10 cellular contexts compared by ENCODE assay signal in the genomic region with DNA sequence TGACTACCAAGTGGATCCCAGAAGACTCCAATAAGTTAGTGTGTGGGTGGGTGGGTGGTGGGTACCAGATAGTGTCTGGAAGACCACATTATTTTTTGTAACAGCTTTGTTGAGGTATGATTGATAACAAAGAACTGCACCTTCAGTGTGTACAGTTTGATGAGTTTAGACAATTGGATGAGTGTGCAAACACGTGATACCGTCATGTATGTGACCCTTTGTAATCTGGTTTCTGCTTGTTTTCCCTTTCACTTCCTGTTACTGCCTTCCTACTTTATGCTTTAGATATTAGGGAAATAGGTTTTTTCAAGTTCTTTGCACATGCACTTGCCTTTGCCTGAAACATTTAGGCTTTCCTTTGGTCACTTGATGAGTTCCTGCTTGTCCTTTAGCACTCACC. TPM values are rescaled to one million over a fixed set of nuclear protein-coding genes. Genes with fewer than 3 reads are reported as not detected.
DNase-seq lines count a peak whose midpoint lies in the region; ATAC-seq lines count a peak whose summit lies in the region.
"Had no signal": no experiment of that assay in that cellular context is flagged by ENCODE, and none has a peak within 500 bp of the region (broad histone marks: within the 10 kb centered on the region; RNA-seq: fewer than 3 reads in every experiment).

No MANE protein-coding gene starts in this region.

- no peak overlapping the region for H2AFZ ChIP-seq in GM23248

- H3K9me3 ChIP-seq in GM23248 (ENCODE audit: low read depth) (no peaks in the 10 kb centered on the region), T-helper 17 cell (ENCODE audit: control insufficient read depth, low read length, poor library complexity, severe bottlenecking) (no peaks in the 10 kb centered on the region)
- H3K9me3 ChIP-seq: gastroesophageal sphincter had no signal

- ATAC-seq in T-helper 17 cell (peak; percentile 32), left lobe of liver (peak; percentile 39)
- ATAC-seq: gastroesophageal sphincter had no signal

- H3K4me1 Mint-ChIP-seq in T-helper 17 cell: peaks cover 28% of the 10 kb centered on the region

- no peak overlapping the region for H3K4me2 ChIP-seq in GM23248 (ENCODE audit: unreplicated experiment)

- no peak overlapping the region for H3K4me3 ChIP-seq in GM23248
- H3K4me3 ChIP-seq: gastroesophageal sphincter had no signal

- peaks cover 50% of the 10 kb centered on the region for H3K79me2 ChIP-seq in GM23248 (ENCODE audit: insufficient read depth)

- no peak overlapping the region for H3K9ac ChIP-seq in GM23248

- in situ Hi-C loops in GM23248 (cut with MboI): no loop called here

- H3K36me3 ChIP-seq in GM23248 (ENCODE audit: low read depth): peaks cover 49% of the 10 kb centered on the region

- peaks cover 16% of the 10 kb centered on the region for H3K4me1 ChIP-seq in GM23248 (ENCODE audit: insufficient read depth)

- H3K36me3 Mint-ChIP-seq in T-helper 17 cell (ENCODE audit: low read depth): peaks cover 2% of the 10 kb centered on the region

- no peaks in the 10 kb centered on the region for H3K27me3 Mint-ChIP-seq in T-helper 17 cell

- no peaks in the 10 kb centered on the region for H3K9me2 ChIP-seq in GM23248 (ENCODE audit: insufficient read depth)

- H3K27ac ChIP-seq in GM23248: 0 out of 2 replicates have a peak overlapping the region, but pooled peaks have one; percentile 8
- H3K27ac ChIP-seq: gastroesophageal sphincter, RWPE1 had no signal

- peaks cover 89% of the 10 kb centered on the region for H3F3A ChIP-seq in GM23248 (ENCODE audit: insufficient read depth)

- peak overlapping the region; percentile 82 for H3K27ac Mint-ChIP-seq in T-helper 17 cell

- peak; percentile 79 for DNase-seq in CD1c-positive myeloid dendritic cell (ENCODE audit: extremely low spot score)
- no peak for DNase-seq in GM23248
- no peak for DNase-seq in T-helper 17 cell
- DNase-seq in left lobe of liver (ENCODE audit: low spot score): no peak
- DNase-seq in NCI-H1048 (lab: John Stamatoyannopoulos, UW): no peak
- DNase-seq in T1000 (lab: John Stamatoyannopoulos, UW): no peak
- DNase-seq in NCI-H187 (lab: John Stamatoyannopoulos, UW): no peak
- no peak for DNase-seq in amygdala (lab: John Stamatoyannopoulos, UW)

- no peaks in the 10 kb centered on the region; the same call in none of the 2 replicates for H4K20me1 ChIP-seq in GM23248 (ENCODE audit: insufficient read depth)

- H3K4me3 Mint-ChIP-seq in T-helper 17 cell: no peak overlapping the region

- 82 to 88% methylated on average over 2 of the region's 2 CpGs for WGBS in GM23248 (ENCODE audit: low coverage in 1 of 2, low lambda C conversion rate in 2 of 2, missing lambda C conversion rate in 2 of 2), 2 experiments

- H3K27me3 ChIP-seq in GM23248 (replicated peaks; ENCODE audit: insufficient read depth): no peaks in the 10 kb centered on the region
- H3K27me3 ChIP-seq: gastroesophageal sphincter had no signal

RNA-seq across cellular contexts. Expression of a gene that starts 8.5 kb away (rescaled TPM):
- 609 and 638 TPM in 2 replicates for total RNA-seq in GM23248 (2014; rRNA removed; shearing (Covaris generic))
- 390 and 434 TPM in 2 replicates for polyA plus RNA-seq in GM23248 (2016; fragmentation: Nextera tagmentation; extraction: Ambion mirVana)
- 1,000 to 10,000 TPM; 1,938 to 2,027 TPM for total RNA-seq in T-helper 17 cell
- 362 TPM for total RNA-seq in left lobe of liver

RNA-seq across cellular contexts. Expression of a gene that starts 10.8 kb away (rescaled TPM):
- 1.1 and 1.6 TPM in 2 replicates for total RNA-seq in GM23248 (2014; rRNA removed; shearing (Covaris generic))
- polyA plus RNA-seq in GM23248 (2016; fragmentation: Nextera tagmentation; extraction: Ambion mirVana): 0.42 and 0.51 TPM in 2 replicates
- 1 to 10 TPM in 1 of 2 donors, under 1 TPM in 1; 0.55 to 3.1 TPM for total RNA-seq in T-helper 17 cell
- total RNA-seq in left lobe of liver: 5.8 TPM
